Comparison of ENCODE assay signal across 8 cellular contexts in genomic region chrX:56995271-56995994, GRCh38.
DNase-seq lines count a peak whose midpoint lies in the region; ATAC-seq and TF ChIP-seq lines count a peak whose summit lies in the region.

TSS of gene SPIN3 (minus strand) at chrX:56995541. CDS start at chrX:56994947, 594 bp downstream.

- ATAC-seq in GM18508 (IDR thresholded peaks at IDR 0.05; ENCODE audit: insufficient read depth, unreplicated experiment) (peak; percentile 94), HG02884 (IDR thresholded peaks at IDR 0.05; ENCODE audit: unreplicated experiment) (peak; percentile 97)

- TF ChIP-seq CTCF in choroid plexus epithelial cell (conservative IDR thresholded peaks at IDR 0.05; ENCODE audit: low read depth, low read length): no peak

- peak; percentile 55 for DNase-seq in NCI-H2171 treated with DMSO at 0.1 percent for 48 hours (lab: John Stamatoyannopoulos, UW)
- DNase-seq in activated CD4-positive, alpha-beta T cell treated with anti-CD3 and anti-CD28 coated beads for 24 hours (ENCODE audit: low read depth in 2 of 2): peak; percentile 45 to 58
- peak; percentile 72 for DNase-seq in choroid plexus epithelial cell (ENCODE audit: low read depth)
- peak; percentile 34 for DNase-seq in kidney glomerular epithelial cell (lab: John Stamatoyannopoulos, UW)
- DNase-seq in stimulated activated CD4-positive, alpha-beta T cell treated with anti-CD3 and anti-CD28 coated beads, Interleukin-12 subunit alpha, Interleukin-12 subunit beta, amount 100 ng/mL, for 4 hours: peak; percentile 59
- no peak for DNase-seq in SKM-1 treated with dmso at 0.1 percent for 144 hours (lab: John Stamatoyannopoulos, UW; ENCODE audit: unreplicated experiment)

- H3K4me3 ChIP-seq in choroid plexus epithelial cell (ENCODE audit: low read depth, low read length): peak within 1 kb of the TSS; percentile 75
